In genomic region chr3:71581451-71581980, GRCh38 we compare ENCODE assay signal across 8 cellular contexts. TPM values are rescaled to one million over a fixed set of nuclear protein-coding genes. Genes with fewer than 3 reads are reported as not detected.
DNase-seq lines count a peak whose midpoint lies in the region; ATAC-seq and TF ChIP-seq lines count a peak whose summit lies in the region.

No MANE protein-coding gene starts in this region.

- TF ChIP-seq CTCF in RWPE2 (IDR thresholded peaks at IDR 0.05; ENCODE audit: poor library complexity, severe bottlenecking) (no peak), ascending aorta (IDR thresholded peaks at IDR 0.05) (no peak), sigmoid colon (IDR thresholded peaks at IDR 0.05) (no peak)

- TF ChIP-seq EP300 in sigmoid colon (IDR thresholded peaks at IDR 0.05), result no peak

- H3K9me3 ChIP-seq in RWPE2 (ENCODE audit: severe bottlenecking) (no peaks in the 10 kb centered on the region), ascending aorta (no peaks in the 10 kb centered on the region), iPS DF 6.9 (ENCODE audit: control insufficient read depth, insufficient read depth, low read length) (no peaks in the 10 kb centered on the region), sigmoid colon (no peaks in the 10 kb centered on the region)

- H3K27ac ChIP-seq in RWPE2 (ENCODE audit: poor library complexity, severe bottlenecking), result peak overlapping the region; percentile 96
- peak overlapping the region; percentile 96 to 100 for H3K27ac ChIP-seq in ascending aorta
- no peak overlapping the region for H3K27ac ChIP-seq in iPS DF 6.9 (ENCODE audit: low read length)
- peak overlapping the region; percentile 96 to 99 (median 98) for H3K27ac ChIP-seq in sigmoid colon

- peak overlapping the region; percentile 76 for H3K4me3 ChIP-seq in RWPE2 (ENCODE audit: severe bottlenecking)
- H3K4me3 ChIP-seq in ascending aorta, result peak overlapping the region; percentile 85 to 93
- H3K4me3 ChIP-seq in iPS DF 6.9 (ENCODE audit: low read length), result peak overlapping the region; percentile 73; the same call in 1 of the 2 replicates
- peak overlapping the region; percentile 76 to 96 (median 86) for H3K4me3 ChIP-seq in sigmoid colon

- WGBS in iPS DF 6.9 (ENCODE audit: insufficient coverage, insufficient read length), result no CpG with 5 or more reads among the region's 51 CpGs
- 0 to 1% methylated on average over 51 of the region's 51 CpGs for WGBS in sigmoid colon, 2 donors

- intact Hi-C loops in ascending aorta (cut with DNase I) (loop anchor here (2.0 to 10.0 kb wide), 7 partner anchors 149 to 597 kb away; no protein-coding TSS in a partner anchor), sigmoid colon (cut with DNase I) (loop anchor here (2.0 to 10.0 kb wide), 5 partner anchors 39 to 597 kb away; no protein-coding TSS in a partner anchor)

- DNase-seq in ELF-1 (ENCODE audit: low read depth, low spot score) (peak; percentile 53), RWPE2 (ENCODE audit: low spot score) (no peak), ascending aorta (ENCODE audit: low spot score in 2 of 2) (no peak), iPS DF 6.9 (ENCODE audit: low read depth, low spot score) (no peak), sigmoid colon (peak; percentile 70)

- H3K27me3 ChIP-seq in RWPE2 (ENCODE audit: insufficient read depth, poor library complexity, severe bottlenecking) (no peaks in the 10 kb centered on the region), ascending aorta (no peaks in the 10 kb centered on the region), iPS DF 6.9 (ENCODE audit: control insufficient read depth, insufficient read depth, low read length) (peaks cover 7% of the 10 kb centered on the region; the same call in 1 of the 2 replicates), sigmoid colon (no peaks in the 10 kb centered on the region)

- no peak for TF ChIP-seq POLR2A in sigmoid colon (IDR thresholded peaks at IDR 0.05)

- H3K4me1 ChIP-seq in RWPE2 (ENCODE audit: insufficient read depth, poor library complexity, severe bottlenecking), result peaks cover 38% of the 10 kb centered on the region
- peaks cover 0 to 14% of the 10 kb centered on the region in 2 donors for H3K4me1 ChIP-seq in ascending aorta
- H3K4me1 ChIP-seq in iPS DF 6.9 (ENCODE audit: control insufficient read depth, insufficient read depth, low read length), result no peaks in the 10 kb centered on the region
- H3K4me1 ChIP-seq in sigmoid colon, result peaks cover 0 to 52% (median 36%) of the 10 kb centered on the region in 4 donors

- ATAC-seq in RWPE2 (ENCODE audit: low read depth), result peak; percentile 5; the same call in 1 of the 3 replicates
- no peak for ATAC-seq in HG03520 (IDR thresholded peaks at IDR 0.05; ENCODE audit: unreplicated experiment)
- ATAC-seq in HG03439 (IDR thresholded peaks at IDR 0.05; ENCODE audit: unreplicated experiment), result no peak
- ATAC-seq in HG03432 (IDR thresholded peaks at IDR 0.05; ENCODE audit: unreplicated experiment), result no peak

- H3K36me3 ChIP-seq in RWPE2 (ENCODE audit: low read depth) (peaks cover 13% of the 10 kb centered on the region; the same call in 1 of the 2 replicates), ascending aorta (no peaks in the 10 kb centered on the region), iPS DF 6.9 (ENCODE audit: control insufficient read depth, insufficient read depth, low read length) (no peaks in the 10 kb centered on the region), sigmoid colon (no peaks in the 10 kb centered on the region)

RNA-seq across cellular contexts. Expression of gene FOXP1, which starts 2.0 kb away (rescaled TPM):
- total RNA-seq in ascending aorta (171 TPM), sigmoid colon (100 to 1,000 TPM; 139 to 232 (median 169) TPM)
- 10 to 100 TPM; 13.8 to 32.9 (median 14.3) TPM for polyA plus RNA-seq in sigmoid colon

Comparison
In these comparisons a context has a peak if more than half of its experiments do, and no peak if none do; other contexts are left out.
1. DNase-seq: peak in ELF-1 (single experiment) and sigmoid colon (single experiment); none in RWPE2 (single experiment), ascending aorta (0 of 2) and iPS DF 6.9 (single experiment).
2. Peak in every context shown above with its lines, with median percentiles within 50 percentile points of each other: H3K4me3 ChIP-seq.